8 cellular contexts compared by ENCODE assay signal in the genomic region with DNA sequence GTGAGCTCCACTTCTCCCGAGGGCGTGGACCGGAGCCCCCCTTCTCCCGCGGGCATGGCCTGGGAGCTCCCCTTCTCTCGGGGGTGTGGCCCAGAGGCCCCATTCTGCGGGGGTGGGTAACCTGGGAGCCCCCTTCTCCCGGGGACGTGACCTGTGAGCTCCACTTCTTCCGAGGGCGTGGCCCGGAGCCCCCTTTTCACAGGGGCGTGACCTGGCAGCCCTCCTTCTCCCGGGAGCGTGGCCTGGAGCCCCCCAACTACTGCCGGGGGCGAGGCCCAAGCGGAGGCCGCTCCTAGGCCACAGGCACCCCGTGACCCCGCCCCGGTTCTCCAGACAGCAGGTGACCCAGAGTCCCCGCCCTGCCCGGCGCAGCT. TPM values are rescaled to one million over a fixed set of nuclear protein-coding genes. Genes with fewer than 3 reads are reported as not detected.
DNase-seq lines count a peak whose midpoint lies in the region; ATAC-seq, FAIRE-seq and TF ChIP-seq lines count a peak whose summit lies in the region.

No MANE protein-coding gene starts in this region.

- no peak for FAIRE-seq in astrocyte (lab: Jason Lieb, UNC)

- peaks cover 6% of the 10 kb centered on the region for H3K36me3 Mint-ChIP-seq in astrocyte (ENCODE audit: low read depth, unreplicated experiment)

- intact Hi-C loops in lower lobe of right lung (cut with DNase I) (no loop called here), uterus (cut with DNase I; ENCODE audit: low total_unique reads) (no loop called here)

- H3K27ac Mint-ChIP-seq in astrocyte (ENCODE audit: unreplicated experiment), result peak overlapping the region; percentile 82

- no peak for TF ChIP-seq POLR2A in uterus (IDR thresholded peaks at IDR 0.05)

- POLR2A ChIA-PET in HEK293T (lab: Yijun Ruan, JAX), result interaction anchor here (0.6 to 1.0 kb wide), 4 partner anchors 12 to 131 kb away, joined by 3 to 4 read pairs (median 3); a partner anchor contains a TSS

- ATAC-seq in HG03565 (IDR thresholded peaks at IDR 0.05; ENCODE audit: unreplicated experiment) (peak; percentile 1), lower lobe of right lung (peak in 1 of 2 donors; percentile 0)

- no peaks in the 10 kb centered on the region for H3K27me3 Mint-ChIP-seq in astrocyte (ENCODE audit: low read depth, unreplicated experiment)

- CTCF ChIA-PET in HEK293T (lab: Yijun Ruan, JAX), result no interaction called here

- peak; percentile 24 to 31 for DNase-seq in stimulated activated CD4-positive, alpha-beta T cell treated with anti-CD3 and anti-CD28 coated beads, Interleukin-4, amount 100 ng/mL, for 4 hours
- no peak for DNase-seq in stimulated activated CD4-positive, alpha-beta T cell treated with anti-CD3 and anti-CD28 coated beads, Interleukin-2, amount 100 ng/mL, for 24 hours
- DNase-seq in astrocyte (ENCODE audit: low read depth) (no peak), lower lobe of right lung (no peak), uterus (no peak), HEK293T (ENCODE audit: extremely low spot score) (no peak), NCI-H2081 (lab: John Stamatoyannopoulos, UW) (no peak)

- peaks cover 6% of the 10 kb centered on the region for H3K9me3 Mint-ChIP-seq in astrocyte (ENCODE audit: unreplicated experiment)

- peak overlapping the region; percentile 88 for H3K9ac ChIP-seq in astrocyte (ENCODE audit: low read length)

- H3K9me3 ChIP-seq in astrocyte (ENCODE audit: insufficient read depth, low read depth, low read length) (no peaks in the 10 kb centered on the region), lower lobe of right lung (peaks cover 6% of the 10 kb centered on the region), uterus (no peaks in the 10 kb centered on the region)

- H3K27me3 ChIP-seq in astrocyte (ENCODE audit: insufficient read depth, low read length) (no peaks in the 10 kb centered on the region), lower lobe of right lung (ENCODE audit: low read depth) (no peaks in the 10 kb centered on the region), uterus (no peaks in the 10 kb centered on the region)

- H3K4me1 ChIP-seq in astrocyte (ENCODE audit: insufficient read depth, low read length) (peaks cover 5% of the 10 kb centered on the region), lower lobe of right lung (peaks cover 13% of the 10 kb centered on the region), uterus (no peaks in the 10 kb centered on the region)

- TF ChIP-seq CTCF in astrocyte (IDR thresholded peaks at IDR 0.05; ENCODE audit: insufficient read depth, low read depth, low read length) (no peak), lower lobe of right lung (IDR thresholded peaks at IDR 0.05) (no peak), uterus (IDR thresholded peaks at IDR 0.05) (peak in 1 of 4 experiments; percentile 14)

- H3K27ac ChIP-seq in astrocyte (ENCODE audit: low read depth, low read length) (peak overlapping the region; percentile 85), lower lobe of right lung (peak overlapping the region; percentile 96), uterus (peak overlapping the region; percentile 98 to 99)

- H2AFZ ChIP-seq in astrocyte (ENCODE audit: low read depth, low read length), result peak overlapping the region; percentile 89

- peaks cover 27% of the 10 kb centered on the region for H3K4me1 Mint-ChIP-seq in astrocyte (ENCODE audit: low read depth, unreplicated experiment)

- peak overlapping the region; percentile 91 for H3K4me3 Mint-ChIP-seq in astrocyte (ENCODE audit: unreplicated experiment)

- H3K36me3 ChIP-seq in astrocyte (ENCODE audit: insufficient read depth, low read length) (no peaks in the 10 kb centered on the region), lower lobe of right lung (no peaks in the 10 kb centered on the region), uterus (no peaks in the 10 kb centered on the region)

- H3K4me2 ChIP-seq in astrocyte (ENCODE audit: low read length), result peak overlapping the region; percentile 98

- peaks cover 38% of the 10 kb centered on the region for H4K20me1 ChIP-seq in astrocyte (ENCODE audit: insufficient read depth, low read length)

- peak overlapping the region; percentile 88 for H3K4me3 ChIP-seq in astrocyte (ENCODE audit: insufficient read depth, low read depth, low read length)
- peak overlapping the region; percentile 99 for H3K4me3 ChIP-seq in lower lobe of right lung
- peak overlapping the region; percentile 90 to 100 for H3K4me3 ChIP-seq in uterus

- peaks cover 55% of the 10 kb centered on the region for H3K79me2 ChIP-seq in astrocyte (ENCODE audit: insufficient read depth, low read length)

TF ChIP-seq in HEK293T, 16 proteins besides CTCF, POLR2A, EP300 and RAD21:
- TF ChIP-seq ELF4 (IDR thresholded peaks at IDR 0.05), result no peak
- TF ChIP-seq FOXK2 (IDR thresholded peaks at IDR 0.05), result no peak
- TF ChIP-seq ARNT (IDR thresholded peaks at IDR 0.05), result no peak
- TF ChIP-seq FOXA1 (IDR thresholded peaks at IDR 0.05), result no peak
- no peak for TF ChIP-seq L3MBTL2 (conservative IDR thresholded peaks at IDR 0.05)
- no peak for TF ChIP-seq NFRKB (IDR thresholded peaks at IDR 0.05)
- TF ChIP-seq ZNF384 (IDR thresholded peaks at IDR 0.05), result no peak
- no peak for TF ChIP-seq SUZ12 (IDR thresholded peaks at IDR 0.05)
- TF ChIP-seq LEF1 (IDR thresholded peaks at IDR 0.05; ENCODE audit: borderline replicate concordance), result no peak
- TF ChIP-seq BHLHE40 (IDR thresholded peaks at IDR 0.05; ENCODE audit: borderline replicate concordance), result no peak
- no peak for TF ChIP-seq SP1 (IDR thresholded peaks at IDR 0.05)
- no peak for TF ChIP-seq TARDBP (IDR thresholded peaks at IDR 0.05)
- TF ChIP-seq FOXM1 (IDR thresholded peaks at IDR 0.05; ENCODE audit: borderline replicate concordance), result no peak
- TF ChIP-seq HDGF (IDR thresholded peaks at IDR 0.05; ENCODE audit: borderline replicate concordance), result no peak
- no peak for TF ChIP-seq CTBP1 (IDR thresholded peaks at IDR 0.05; ENCODE audit: borderline replicate concordance)
- TF ChIP-seq, protein P1, sequence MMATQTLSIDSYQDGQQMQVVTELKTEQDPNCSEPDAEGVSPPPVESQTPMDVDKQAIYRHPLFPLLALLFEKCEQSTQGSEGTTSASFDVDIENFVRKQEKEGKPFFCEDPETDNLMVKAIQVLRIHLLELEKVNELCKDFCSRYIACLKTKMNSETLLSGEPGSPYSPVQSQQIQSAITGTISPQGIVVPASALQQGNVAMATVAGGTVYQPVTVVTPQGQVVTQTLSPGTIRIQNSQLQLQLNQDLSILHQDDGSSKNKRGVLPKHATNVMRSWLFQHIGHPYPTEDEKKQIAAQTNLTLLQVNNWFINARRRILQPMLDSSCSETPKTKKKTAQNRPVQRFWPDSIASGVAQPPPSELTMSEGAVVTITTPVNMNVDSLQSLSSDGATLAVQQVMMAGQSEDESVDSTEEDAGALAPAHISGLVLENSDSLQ (IDR thresholded peaks at IDR 0.05), result no peak
TF ChIP-seq in HEK293T: peak in this region for 0.

RNA-seq across cellular contexts. Expression of a gene that starts 0.3 kb away (rescaled TPM):
- total RNA-seq in astrocyte (24.4 and 26.1 TPM in 2 replicates), lower lobe of right lung (19.8 TPM), uterus (10 to 100 TPM in 2 of 4 donors, 1 to 10 TPM in 2; 6.4 to 41.9 (median 17.5) TPM)

RNA-seq across cellular contexts. Expression of a gene that starts 42.5 kb away (rescaled TPM):
- 5.9 and 7.4 TPM in 2 replicates for total RNA-seq in astrocyte
- total RNA-seq in lower lobe of right lung, result 10.6 TPM
- total RNA-seq in uterus, result 10 to 100 TPM in 2 of 4 donors, 1 to 10 TPM in 1, under 1 TPM in 1; 0.51 to 17.9 (median 9.3) TPM

RNA-seq across cellular contexts. Expression of a gene that starts 42.8 kb away (rescaled TPM):
- total RNA-seq in astrocyte, result 35.0 and 43.6 TPM in 2 replicates
- total RNA-seq in lower lobe of right lung, result 53.9 TPM
- 10 to 100 TPM; 10.5 to 43.2 (median 22.1) TPM for total RNA-seq in uterus

Comparison
In these comparisons a context has a peak if more than half of its experiments do, and no peak if none do; other contexts are left out.
1. DNase-seq: peak in stimulated activated CD4-positive, alpha-beta T cell treated with anti-CD3 and anti-CD28 coated beads, Interleukin-4, amount 100 ng/mL, for 4 hours (2 of 2); none in stimulated activated CD4-positive, alpha-beta T cell treated with anti-CD3 and anti-CD28 coated beads, Interleukin-2, amount 100 ng/mL, for 24 hours (0 of 2), astrocyte (single experiment), lower lobe of right lung (single experiment), uterus (0 of 2), HEK293T (single experiment) and NCI-H2081 (0 of 2).
2. Peak in every context shown above with its lines, with median percentiles within 50 percentile points of each other: H3K27ac ChIP-seq and H3K4me3 ChIP-seq.